Comparison of ENCODE assay signal across 8 cellular contexts in genomic region chr1:12275370-12275769, GRCh38. TPM values are rescaled to one million over a fixed set of nuclear protein-coding genes. Genes with fewer than 3 reads are reported as not detected.
DNase-seq lines count a peak whose midpoint lies in the region; ATAC-seq and TF ChIP-seq lines count a peak whose summit lies in the region.

No MANE protein-coding gene starts in this region.

- TF ChIP-seq CTCF in AG10803 (conservative IDR thresholded peaks at IDR 0.05; ENCODE audit: low read length): peak; percentile 77
- peak; percentile 84 for TF ChIP-seq CTCF in HFF-Myc (IDR thresholded peaks at IDR 0.05; ENCODE audit: low read depth, low read length, missing control alignments)
- peak; percentile 60 for TF ChIP-seq CTCF in WI38 (IDR thresholded peaks at IDR 0.05; ENCODE audit: low read depth, low read length)
- TF ChIP-seq CTCF in dorsolateral prefrontal cortex (IDR thresholded peaks at IDR 0.05 in 54 of 56, conservative IDR thresholded peaks at IDR 0.05 in 2 of 56; ENCODE audit: low read depth in 1 of 56, partially characterized antibody in 56 of 56): peak in 53 of 56 donors; percentile 16 to 66 (median 48)
- peak; percentile 66 for TF ChIP-seq CTCF in nephron progenitor cell (IDR thresholded peaks at IDR 0.05)

- peaks cover 11% of the 10 kb centered on the region for H3K4me1 Mint-ChIP-seq in nephron progenitor cell

- DNase-seq in AG10803 (ENCODE audit: low read depth): peak; percentile 17
- no peak for DNase-seq in HFF-Myc (ENCODE audit: extremely low read depth, low read depth)
- no peak for DNase-seq in dorsolateral prefrontal cortex
- DNase-seq in nephron progenitor cell: peak; percentile 62

- H3K4me3 ChIP-seq in AG10803 (ENCODE audit: low read length) (no peak overlapping the region), HFF-Myc (replicated peaks; ENCODE audit: low read depth, low read length) (no peak overlapping the region), WI38 (ENCODE audit: low read depth, low read length) (no peak overlapping the region), dorsolateral prefrontal cortex (no peak overlapping the region)

- H3K27ac ChIP-seq in dorsolateral prefrontal cortex: no peak overlapping the region

- H3K36me3 Mint-ChIP-seq in nephron progenitor cell (ENCODE audit: low read depth): peaks cover 49% of the 10 kb centered on the region

- H3K27me3 ChIP-seq in dorsolateral prefrontal cortex: no peaks in the 10 kb centered on the region

- intact Hi-C loops in dorsolateral prefrontal cortex (cut with DNase I): no loop called here

- H3K27ac Mint-ChIP-seq in nephron progenitor cell: no peak overlapping the region

- H3K9me3 Mint-ChIP-seq in nephron progenitor cell: no peaks in the 10 kb centered on the region

- ATAC-seq in HG03159 (IDR thresholded peaks at IDR 0.05; ENCODE audit: unreplicated experiment) (no peak), HG02642 (IDR thresholded peaks at IDR 0.05; ENCODE audit: poor library complexity, unreplicated experiment) (no peak), GM19351 (IDR thresholded peaks at IDR 0.05; ENCODE audit: unreplicated experiment) (no peak)

- H3K4me3 Mint-ChIP-seq in nephron progenitor cell: no peak overlapping the region

- no peaks in the 10 kb centered on the region for H3K27me3 Mint-ChIP-seq in nephron progenitor cell (ENCODE audit: low read depth, poor library complexity)

RNA-seq across cellular contexts. Expression of gene VPS13D, which starts 45.5 kb away (rescaled TPM):
- total RNA-seq in dorsolateral prefrontal cortex: 100 to 1,000 TPM in 119 of 120 experiments, 10 to 100 TPM in 1; 83.9 to 199 (median 129) TPM

Comparison
In these comparisons a context has a peak if more than half of its experiments do, and no peak if none do; other contexts are left out.
1. DNase-seq: peak in AG10803 (single experiment) and nephron progenitor cell (single experiment); none in HFF-Myc (single experiment) and dorsolateral prefrontal cortex (0 of 10).
2. Peak in every context shown above with its lines, with median percentiles within 50 percentile points of each other: CTCF ChIP-seq.